In genomic region chr6:49563006-49563886, GRCh38 we compare ENCODE assay signal across 25 cellular contexts. TPM values are rescaled to one million over a fixed set of nuclear protein-coding genes. Genes with fewer than 3 reads are reported as not detected.
DNase-seq lines count a peak whose midpoint lies in the region; ATAC-seq, FAIRE-seq and TF ChIP-seq lines count a peak whose summit lies in the region.
"Had no signal": no experiment of that assay in that cellular context is flagged by ENCODE, and none has a peak within 500 bp of the region (broad histone marks: within the 10 kb centered on the region; RNA-seq: fewer than 3 reads in every experiment).

No MANE protein-coding gene starts in this region.

- H3K27ac ChIP-seq in A549 (peak overlapping the region; percentile 23 to 47; a peak in 2 of 6 replicates), K562 (ENCODE audit: extremely low read depth, low read depth, low read length) (no peak overlapping the region), keratinocyte (ENCODE audit: control insufficient read depth, insufficient read depth, low read length) (peak overlapping the region; percentile 33)
- H3K27ac ChIP-seq: BLaER1 had no signal

- peaks cover 25% of the 10 kb centered on the region for H3K4me1 ChIP-seq in A549
- peaks cover 0 to 4% of the 10 kb centered on the region in 2 experiments; a peak in 1 of 5 replicates for H3K4me1 ChIP-seq in K562 (replicated peaks in 1 of 2; ENCODE audit: control insufficient read depth in 2 of 2, insufficient read depth in 2 of 2, low read length in 2 of 2)
- peaks cover 14% of the 10 kb centered on the region for H3K4me1 ChIP-seq in keratinocyte (ENCODE audit: control insufficient read depth, extremely low read depth, insufficient read depth, low read length)
- H3K4me1 ChIP-seq: BLaER1 had no signal

- TF ChIP-seq EP300 in A549 (IDR thresholded peaks at IDR 0.05) (no peak), K562 (IDR thresholded peaks at IDR 0.05; ENCODE audit: low read length) (no peak)

- H3K4me2 ChIP-seq in A549 (no peak overlapping the region), K562 (ENCODE audit: insufficient read depth, low read length) (no peak overlapping the region), keratinocyte (ENCODE audit: control insufficient read depth, extremely low read depth, insufficient read depth, low read depth, low read length) (no peak overlapping the region)
- H3K4me2 ChIP-seq: BLaER1, SK-N-SH had no signal

- no peak overlapping the region for H3K4me3 Mint-ChIP-seq in activated CD8-positive, alpha-beta T cell treated with anti-CD3 and anti-CD28 coated beads for 36 hours
- H3K4me3 Mint-ChIP-seq: CD4-positive, alpha-beta memory T cell; H9 had no signal

- dilution Hi-C loops in keratinocyte (cut with MboI; ENCODE audit: extremely low pct_ligation_motif_present, low sequenced_read_pairs): no loop called here

- no peaks in the 10 kb centered on the region for H3K36me3 Mint-ChIP-seq in activated CD8-positive, alpha-beta T cell treated with anti-CD3 and anti-CD28 coated beads for 36 hours (ENCODE audit: low read depth)
- H3K36me3 Mint-ChIP-seq: CD4-positive, alpha-beta memory T cell had no signal

- 93% methylated on average over 3 of the region's 5 CpGs for WGBS in A549 (ENCODE audit: missing lambda C conversion rate)
- 33% methylated on average over 5 of the region's 5 CpGs for WGBS in K562 (ENCODE audit: insufficient coverage, low coverage, missing lambda C conversion rate)

- H3K9me3 ChIP-seq in A549: no peaks in the 10 kb centered on the region
- no peaks in the 10 kb centered on the region for H3K9me3 ChIP-seq in K562 (replicated peaks; ENCODE audit: control insufficient read depth, insufficient read depth, low read depth, low read length)
- H3K9me3 ChIP-seq in keratinocyte (ENCODE audit: control insufficient read depth, low read depth, low read length): no peaks in the 10 kb centered on the region
- H3K9me3 ChIP-seq: BLaER1, SK-N-SH had no signal

- POLR2A ChIA-PET in A549 (lab: Yijun Ruan, JAX): interaction anchor here (1.6 kb wide), 1 partner anchor 10 kb away, joined by 6 read pairs; no protein-coding TSS in a partner anchor
- POLR2A ChIA-PET in K562 (lab: Yijun Ruan, JAX): interaction anchor here (1.1 kb wide), 1 partner anchor 22 kb away, joined by 3 read pairs; no protein-coding TSS in a partner anchor
- POLR2A ChIA-PET in activated CD8-positive, alpha-beta T cell treated with anti-CD3 and anti-CD28 coated beads for 36 hours (lab: Charles Lee): interaction anchor here (0.5 kb wide), 1 partner anchor 11 kb away, joined by 3 read pairs; no protein-coding TSS in a partner anchor

- H3K4me1 Mint-ChIP-seq in activated CD8-positive, alpha-beta T cell treated with anti-CD3 and anti-CD28 coated beads for 36 hours (ENCODE audit: low read depth): no peaks in the 10 kb centered on the region
- H3K4me1 Mint-ChIP-seq: CD4-positive, alpha-beta memory T cell had no signal

- H3K9me1 ChIP-seq in K562 (ENCODE audit: control insufficient read depth, insufficient read depth, low read length) (no peaks in the 10 kb centered on the region), keratinocyte (ENCODE audit: control insufficient read depth, extremely low read depth, insufficient read depth, low read length) (no peaks in the 10 kb centered on the region)

- peaks cover 4% of the 10 kb centered on the region for H3K9me3 Mint-ChIP-seq in activated CD8-positive, alpha-beta T cell treated with anti-CD3 and anti-CD28 coated beads for 36 hours

- intact Hi-C loops in K562 (cut with micrococcal nuclease): no loop called here
- intact Hi-C loops in activated CD8-positive, alpha-beta T cell treated with anti-CD3 and anti-CD28 coated beads for 36 hours (cut with micrococcal nuclease): no loop called here

- H3K36me3 ChIP-seq in K562 (ENCODE audit: control insufficient read depth, insufficient read depth, low read length) (no peaks in the 10 kb centered on the region), keratinocyte (ENCODE audit: control insufficient read depth in 2 of 2, extremely low read depth in 1 of 2, insufficient read depth in 2 of 2, low read length in 2 of 2) (peaks cover 1 to 6% of the 10 kb centered on the region in 2 experiments)
- H3K36me3 ChIP-seq: BLaER1 had no signal

- no TSS peak for BruUV-seq in K562 (replicated peaks; lab: Mats Ljungman, UMichigan)

- CTCF ChIA-PET in A549 (lab: Yijun Ruan, JAX): interaction anchor here (3.4 kb wide), 1 partner anchor 31 kb away, joined by 17 read pairs; no protein-coding TSS in a partner anchor
- CTCF ChIA-PET in K562 (lab: Yijun Ruan, JAX; ENCODE audit: low intra/inter-chr PET ratio): no interaction called here
- CTCF ChIA-PET in activated CD8-positive, alpha-beta T cell treated with anti-CD3 and anti-CD28 coated beads for 36 hours (lab: Charles Lee): interaction anchor here (0.8 to 1.4 kb wide), 3 partner anchors 22 to 31 kb away, joined by 3 read pairs; no protein-coding TSS in a partner anchor

- H3K79me2 ChIP-seq in K562 (ENCODE audit: control insufficient read depth, insufficient read depth, low read length) (no peaks in the 10 kb centered on the region), keratinocyte (ENCODE audit: control insufficient read depth, insufficient read depth, low read length) (peaks cover under 1% of the 10 kb centered on the region)

- no peak overlapping the region for H3K4me3 ChIP-seq in A549
- H3K4me3 ChIP-seq in K562: no peak overlapping the region
- no peak overlapping the region for H3K4me3 ChIP-seq in keratinocyte (ENCODE audit: control insufficient read depth in 2 of 3, extremely low read depth in 1 of 3, insufficient read depth in 2 of 3, low read depth in 1 of 3, low read length in 3 of 3)
- H3K4me3 ChIP-seq: BLaER1 had no signal

- TF ChIP-seq RAD21 in A549 (conservative IDR thresholded peaks at IDR 0.05 in 1 of 2, IDR thresholded peaks at IDR 0.05 in 1 of 2): no peak
- no peak for TF ChIP-seq RAD21 in K562 (CRISPR knock-in tag; conservative IDR thresholded peaks at IDR 0.05 in 1 of 2, IDR thresholded peaks at IDR 0.05 in 1 of 2)

- TF ChIP-seq CTCF in A549 (IDR thresholded peaks at IDR 0.05) (no peak), K562 (IDR thresholded peaks at IDR 0.05 in 2 of 3, conservative IDR thresholded peaks at IDR 0.05 in 1 of 3; ENCODE audit: insufficient read depth in 2 of 3, low read depth in 1 of 3, low read length in 3 of 3) (no peak), keratinocyte (optimal IDR thresholded peaks at IDR 0.05 in 1 of 3, IDR thresholded peaks at IDR 0.05 in 1 of 3, conservative IDR thresholded peaks at IDR 0.05 in 1 of 3; ENCODE audit: extremely low read depth in 1 of 3, insufficient read depth in 2 of 3, low read length in 3 of 3) (no peak)
- no peak for TF ChIP-seq CTCF in activated CD8-positive, alpha-beta T cell treated with anti-CD3 and anti-CD28 coated beads for 36 hours (IDR thresholded peaks at IDR 0.05)

- no peak for DNase-seq in A549 (ENCODE audit: low read depth in 1 of 2, low spot score in 1 of 2)
- peak; percentile 17 for DNase-seq in NCI-H69 (lab: John Stamatoyannopoulos, UW)
- DNase-seq in K562 (ENCODE audit: extremely low read depth in 1 of 4, low spot score in 3 of 4): peak in 1 of 4 experiments; percentile 41
- DNase-seq in keratinocyte (ENCODE audit: low read depth, low spot score): no peak
- DNase-seq in Ammon's horn (ENCODE audit: low spot score): no peak
- no peak for DNase-seq in activated CD8-positive, alpha-beta T cell treated with anti-CD3 and anti-CD28 coated beads for 36 hours
- DNase-seq: 8988T; CD4-positive, alpha-beta memory T cell; H9; Karpas-422; MM.1S; NCI-H1092; NCI-H146; NCI-H2029 treated with DMSO at 0.1 percent for 48 hours; NCI-H2171 treated with DMSO at 0.1 percent for 48 hours; NCI-H446; NCI-H526 treated with DMSO at 0.1 percent for 48 hours; NK-92 treated with Interleukin-12 subunit alpha and Interleukin-12 subunit beta, amount 100 ng/mL, for 24 hours; SK-N-SH had no signal

- in situ Hi-C loops in K562 (cut with MboI): no loop called here

- TF ChIP-seq POLR2A in A549 (IDR thresholded peaks at IDR 0.05; ENCODE audit: low read length): no peak
- no peak for TF ChIP-seq POLR2A in K562 (conservative IDR thresholded peaks at IDR 0.05)

- FAIRE-seq in A549 (lab: Jason Lieb, UNC) (no peak), K562 (lab: Jason Lieb, UNC) (no peak), keratinocyte (lab: Jason Lieb, UNC) (no peak)
- FAIRE-seq: GM12892, RCC 7860 had no signal

- H2AFZ ChIP-seq in K562 (ENCODE audit: low read depth, low read length) (no peak overlapping the region), keratinocyte (ENCODE audit: control insufficient read depth, low read length) (no peak overlapping the region)

- H3K27ac Mint-ChIP-seq in activated CD8-positive, alpha-beta T cell treated with anti-CD3 and anti-CD28 coated beads for 36 hours: no peak overlapping the region
- H3K27ac Mint-ChIP-seq: CD4-positive, alpha-beta memory T cell had no signal

- H4K20me1 ChIP-seq in K562 (replicated peaks; ENCODE audit: control insufficient read depth, insufficient read depth, low read length): no peaks in the 10 kb centered on the region
- no peaks in the 10 kb centered on the region for H4K20me1 ChIP-seq in keratinocyte (ENCODE audit: control insufficient read depth, extremely low read depth, insufficient read depth, low read length)
- H4K20me1 ChIP-seq: BLaER1 had no signal

- H3K27me3 Mint-ChIP-seq in activated CD8-positive, alpha-beta T cell treated with anti-CD3 and anti-CD28 coated beads for 36 hours: peaks cover 14% of the 10 kb centered on the region

- no peak overlapping the region for H3K9ac ChIP-seq in K562 (ENCODE audit: insufficient read depth in 1 of 2, low read depth in 2 of 2, low read length in 2 of 2)
- no peak overlapping the region for H3K9ac ChIP-seq in keratinocyte (ENCODE audit: control insufficient read depth, extremely low read depth, insufficient read depth, low read length)
- H3K9ac ChIP-seq: BLaER1, SK-N-SH had no signal

- ATAC-seq in A549 (peak in 1 of 2 experiments; percentile 25; a peak in 2 of 6 replicates), K562 (peak; percentile 47), GM18858 (IDR thresholded peaks at IDR 0.05; ENCODE audit: unreplicated experiment) (no peak), GM21576 (IDR thresholded peaks at IDR 0.05; ENCODE audit: unreplicated experiment) (no peak)
- no peak for ATAC-seq in activated CD8-positive, alpha-beta T cell treated with anti-CD3 and anti-CD28 coated beads for 36 hours
- ATAC-seq: Right ventricle myocardium inferior had no signal

- H3K27me3 ChIP-seq in K562 (ENCODE audit: control insufficient read depth in 2 of 2, insufficient read depth in 2 of 2, low read length in 2 of 2) (no peaks in the 10 kb centered on the region), keratinocyte (ENCODE audit: control insufficient read depth, extremely low read depth, insufficient read depth, low read length) (no peaks in the 10 kb centered on the region)
- H3K27me3 ChIP-seq: BLaER1 had no signal

RNA-seq across cellular contexts. Expression of gene C6orf141, which starts 12.8 kb away (rescaled TPM):
- polyA plus RNA-seq in A549 (2011; rRNA removed) (20.5 and 24.9 TPM in 2 replicates), A549 (2017; fragmentation: RNase III; extraction: RNeasy Plus Mini Kit Qiagen cat#74134 plus additional on column Dnase treatment) (29.9 to 34.4 TPM (median 33.2 TPM) in 3 replicates), K562 (2011; rRNA removed) (not detected in 2 replicates), K562 (2014; fragmentation: Illumina TruSeq; extraction: Trizol) (not detected in 2 replicates), K562 (2014; fragmentation: Nextera tagmentation; extraction: Ambion mirVana) (not detected), K562 (2014; rRNA removed) (not detected in 2 replicates), keratinocyte (20.7 to 59.1 TPM (median 51.6 TPM) in 3 replicates)
- 11.0 and 12.8 TPM in 2 replicates for polyA plus RNA-seq in A549 (2012; cell fraction: cytosol; rRNA removed)
- polyA plus RNA-seq in A549 (2012; cell fraction: nucleus; rRNA removed): 50.8 and 65.7 TPM in 2 replicates
- polyA minus RNA-seq in A549 (2011; rRNA and poly(A)+ RNA removed): 6.0 and 8.4 TPM in 2 replicates
- total RNA-seq in K562 (2011; cell fraction: chromatin; rRNA removed; ENCODE audit: low replicate concordance): not detected in 2 replicates
- total RNA-seq in K562 (2011; cell fraction: nucleolus; rRNA removed): not detected in 2 replicates
- total RNA-seq in K562 (2011; cell fraction: nucleoplasm; rRNA removed): not detected in 2 replicates
- total RNA-seq in K562 (2014; rRNA removed) (not detected in 2 replicates), K562 (2014; rRNA removed; fragmentation: Illumina TruSeq; extraction: Trizol) (not detected in 2 replicates), K562 (2015; rRNA removed; fragmentation: Illumina TruSeq; extraction: Trizol) (not detected in 2 replicates), K562 (2021) (not detected in 2 replicates)
- not detected in 2 replicates for polyA plus RNA-seq in K562 (2011; cell fraction: cytosol; rRNA removed)
- not detected in 2 replicates for polyA plus RNA-seq in K562 (2011; cell fraction: nucleus; rRNA removed)
- polyA plus RNA-seq in K562 (2012): not detected in 2 replicates
- polyA minus RNA-seq in K562 (2011; rRNA and poly(A)+ RNA removed): not detected in 2 replicates
- not detected in 2 replicates for polyA minus RNA-seq in K562 (2011; cell fraction: cytosol; rRNA and poly(A)+ RNA removed)
- polyA minus RNA-seq in K562 (2011; cell fraction: nucleus; rRNA and poly(A)+ RNA removed): not detected in 2 replicates
- 15.4 TPM for polyA plus RNA-seq in keratinocyte (2011; ENCODE audit: low read depth)
- 7.9 and 16.5 TPM in 2 replicates for polyA plus RNA-seq in keratinocyte (2011; cell fraction: cytosol; rRNA removed)
- 165 and 203 TPM in 2 replicates for polyA plus RNA-seq in keratinocyte (2011; cell fraction: nucleus; rRNA removed)
- 14.2 and 26.9 TPM in 2 replicates for polyA plus RNA-seq in keratinocyte (2012; ENCODE audit: low replicate concordance)
- 4.2 to 23.0 TPM (median 14.0 TPM) in 3 replicates for polyA minus RNA-seq in keratinocyte
- 2.5 TPM for polyA minus RNA-seq in keratinocyte (2011; cell fraction: cytosol; rRNA and poly(A)+ RNA removed)
- polyA minus RNA-seq in keratinocyte (2011; cell fraction: nucleus; rRNA and poly(A)+ RNA removed): 25.9 and 38.6 TPM in 2 replicates
- under 1 TPM; 0.43 to 0.87 TPM for total RNA-seq in activated CD8-positive, alpha-beta T cell treated with anti-CD3 and anti-CD28 coated beads for 36 hours
- total RNA-seq: CD4-positive, alpha-beta memory T cell; Right ventricle myocardium inferior had no signal
- polyA plus RNA-seq: CD4-positive, alpha-beta memory T cell; SK-N-SH had no signal

Comparison
In these comparisons a context has a peak if more than half of its experiments do, and no peak if none do; other contexts are left out.
1. RNA of gene C6orf141, which starts 12.8 kb away (polyA plus RNA-seq): 7.9 to 203 TPM in keratinocyte and 11.0 to 65.7 TPM in A549; not detected in K562; every median in the first group is over 4 times any median in the second.
2. Of the 35 proteins assayed by ChIP-seq in both K562 and A549: peak only in K562: KDM1A; only in A549: none; in both: none; in neither: 34.